In genomic region chr3:68817243-68817642, GRCh38 we compare ENCODE assay signal across 21 cellular contexts.
"Had no signal": no experiment of that assay in that cellular context is flagged by ENCODE, and none has a peak within 500 bp of the region (broad histone marks: within the 10 kb centered on the region; RNA-seq: fewer than 3 reads in every experiment).

No MANE protein-coding gene starts in this region.

- H3K4me3 Mint-ChIP-seq: activated CD8-positive, alpha-beta T cell treated with anti-CD3 and anti-CD28 coated beads, Interleukin-2, amount 10 ng/mL, durations not matched to agents 7 days and 5 days; activated naive CD4-positive, alpha-beta T cell treated with anti-CD3 and anti-CD28 coated beads, Interleukin-2, amount 50 U/mL, for 24 hours; activated T-helper 1 cell treated with anti-CD3 and anti-CD28 coated beads, Interleukin-12 subunit alpha, Interleukin-12 subunit beta, Interleukin-2, Interleukin-4 antibody, amounts not matched to agents 30 ng/mL and 10 ng/mL and 1 ng/mL, durations not matched to agents 14 hours and 24 hours and 36 hours; naive B cell had no signal

- ATAC-seq: activated CD8-positive, alpha-beta T cell treated with anti-CD3 and anti-CD28 coated beads, Interleukin-2, amount 10 ng/mL, durations not matched to agents 7 days and 5 days; body of pancreas; left cardiac atrium; upper lobe of right lung had no signal

- DNase-seq: activated CD4-positive, alpha-beta T cell treated with anti-CD3 and anti-CD28 coated beads for 1 hour; activated CD4-positive, alpha-beta T cell treated with anti-CD3 and anti-CD28 coated beads, Interleukin-2, amount 50 U/mL, for 1 hour; activated CD8-positive, alpha-beta T cell treated with anti-CD3 and anti-CD28 coated beads, Interleukin-2, amount 10 ng/mL, durations not matched to agents 7 days and 5 days; activated gamma-delta T cell; anterior cingulate cortex; body of pancreas; effector CD4-positive, alpha-beta T cell; hippocampal formation; left cardiac atrium; mesenchymal stem cell; naive B cell; nucleus accumbens; posterior cingulate gyrus; retina; stimulated activated CD4-positive, alpha-beta T cell treated with anti-CD3 and anti-CD28 coated beads, Interleukin-2, amount 100 ng/mL, for 48 hours; stimulated activated naive CD4-positive, alpha-beta T cell treated with Interleukin-2 at 50 U/mL for 16 hours; T-helper 9 cell; thyroid gland; upper lobe of right lung had no signal

- H3K36me3 ChIP-seq: thyroid gland, upper lobe of right lung had no signal

- H3K9me3 Mint-ChIP-seq: activated naive CD4-positive, alpha-beta T cell treated with anti-CD3 and anti-CD28 coated beads, Interleukin-2, amount 50 U/mL, for 24 hours; activated T-helper 1 cell treated with anti-CD3 and anti-CD28 coated beads, Interleukin-12 subunit alpha, Interleukin-12 subunit beta, Interleukin-2, Interleukin-4 antibody, amounts not matched to agents 30 ng/mL and 10 ng/mL and 1 ng/mL, durations not matched to agents 14 hours and 24 hours and 36 hours had no signal

- H3K4me3 ChIP-seq: body of pancreas, thyroid gland, upper lobe of right lung had no signal

- H3K4me1 ChIP-seq: body of pancreas, thyroid gland, upper lobe of right lung had no signal

- H3K27ac ChIP-seq: body of pancreas, thyroid gland, upper lobe of right lung had no signal

- H3K27ac Mint-ChIP-seq: activated CD8-positive, alpha-beta T cell treated with anti-CD3 and anti-CD28 coated beads, Interleukin-2, amount 10 ng/mL, durations not matched to agents 7 days and 5 days; activated naive CD4-positive, alpha-beta T cell treated with anti-CD3 and anti-CD28 coated beads, Interleukin-2, amount 50 U/mL, for 24 hours; activated T-helper 1 cell treated with anti-CD3 and anti-CD28 coated beads, Interleukin-12 subunit alpha, Interleukin-12 subunit beta, Interleukin-2, Interleukin-4 antibody, amounts not matched to agents 30 ng/mL and 10 ng/mL and 1 ng/mL, durations not matched to agents 14 hours and 24 hours and 36 hours; naive B cell had no signal

- H3K36me3 Mint-ChIP-seq: activated naive CD4-positive, alpha-beta T cell treated with anti-CD3 and anti-CD28 coated beads, Interleukin-2, amount 50 U/mL, for 24 hours; naive B cell had no signal

- H3K27me3 ChIP-seq: body of pancreas, thyroid gland, upper lobe of right lung had no signal

- H3K27me3 Mint-ChIP-seq: naive B cell had no signal

- H3K9me3 ChIP-seq: body of pancreas, thyroid gland, upper lobe of right lung had no signal

- H3K4me1 Mint-ChIP-seq: activated naive CD4-positive, alpha-beta T cell treated with anti-CD3 and anti-CD28 coated beads, Interleukin-2, amount 50 U/mL, for 24 hours; naive B cell had no signal
